In genomic region chr16:48542966-48543365, GRCh38 we compare ENCODE assay signal across 16 cellular contexts.
A peak's percentile ranks its signal among the peaks of the same experiment; 100 is the strongest.
DNase-seq lines count a peak whose midpoint lies in the region; ATAC-seq, FAIRE-seq and TF ChIP-seq lines count a peak whose summit lies in the region.
"Had no signal": no experiment of that assay in that cellular context is flagged by ENCODE, and none has a peak within 500 bp of the region (broad histone marks: within the 10 kb centered on the region; RNA-seq: fewer than 3 reads in every experiment).

No MANE protein-coding gene starts in this region.

- FAIRE-seq in urothelium cell line (lab: Jason Lieb, UNC): no peak
- FAIRE-seq: GM12878 had no signal

- H3K9me3 ChIP-seq in left lung: no peaks in the 10 kb centered on the region
- H3K9me3 ChIP-seq in endodermal cell (ENCODE audit: control insufficient read depth, low read length): no peaks in the 10 kb centered on the region
- H3K9me3 ChIP-seq: Peyer's patch had no signal

- no peaks in the 10 kb centered on the region for H3K27me3 Mint-ChIP-seq in activated naive CD4-positive, alpha-beta T cell treated with anti-CD3 and anti-CD28 coated beads, Interleukin-2, amount 50 U/mL, for 24 hours
- no peaks in the 10 kb centered on the region for H3K27me3 Mint-ChIP-seq in activated T-helper 17 cell treated with anti-CD3 and anti-CD28 coated beads, Interleukin-2, amount 50 U/mL, for 72 hours
- no peaks in the 10 kb centered on the region for H3K27me3 Mint-ChIP-seq in stimulated activated memory B cell treated with anti-CD40 and anti-IgM and Interleukin-4, amounts not matched to agents 10 μg/mL and 1 μg/mL and 100 μg/mL, for 72 hours
- no peaks in the 10 kb centered on the region for H3K27me3 Mint-ChIP-seq in endodermal cell (ENCODE audit: insufficient read depth)
- H3K27me3 Mint-ChIP-seq: CD4-positive, alpha-beta T cell had no signal

- no peak overlapping the region for H3K4me3 Mint-ChIP-seq in activated naive CD4-positive, alpha-beta T cell treated with anti-CD3 and anti-CD28 coated beads, Interleukin-2, amount 50 U/mL, for 24 hours
- H3K4me3 Mint-ChIP-seq in activated T-helper 17 cell treated with anti-CD3 and anti-CD28 coated beads, Interleukin-2, amount 50 U/mL, for 72 hours: no peak overlapping the region
- H3K4me3 Mint-ChIP-seq in stimulated activated memory B cell treated with anti-CD40 and anti-IgM and Interleukin-4, amounts not matched to agents 10 μg/mL and 1 μg/mL and 100 μg/mL, for 72 hours: no peak overlapping the region
- H3K4me3 Mint-ChIP-seq in endodermal cell: no peak overlapping the region
- H3K4me3 Mint-ChIP-seq: CD4-positive, alpha-beta T cell had no signal

- H3K27ac Mint-ChIP-seq in activated naive CD4-positive, alpha-beta T cell treated with anti-CD3 and anti-CD28 coated beads, Interleukin-2, amount 50 U/mL, for 24 hours: peak overlapping the region; percentile 35
- H3K27ac Mint-ChIP-seq in activated T-helper 17 cell treated with anti-CD3 and anti-CD28 coated beads, Interleukin-2, amount 50 U/mL, for 72 hours: peak overlapping the region; percentile 73
- H3K27ac Mint-ChIP-seq in stimulated activated memory B cell treated with anti-CD40 and anti-IgM and Interleukin-4, amounts not matched to agents 10 μg/mL and 1 μg/mL and 100 μg/mL, for 72 hours: peak overlapping the region; percentile 33
- H3K27ac Mint-ChIP-seq in endodermal cell: no peak overlapping the region

- 89 to 93% methylated on average over 3 to 5 of the region's 5 CpGs for WGBS in endodermal cell (ENCODE audit: insufficient coverage in 1 of 2, insufficient read length in 1 of 2), 2 experiments

- no peak for TF ChIP-seq CTCF in left lung (IDR thresholded peaks at IDR 0.05)
- no peak for TF ChIP-seq CTCF in endodermal cell (conservative IDR thresholded peaks at IDR 0.05)

- H3K4me1 Mint-ChIP-seq in activated naive CD4-positive, alpha-beta T cell treated with anti-CD3 and anti-CD28 coated beads, Interleukin-2, amount 50 U/mL, for 24 hours: peaks cover 8% of the 10 kb centered on the region
- peaks cover 8% of the 10 kb centered on the region for H3K4me1 Mint-ChIP-seq in activated T-helper 17 cell treated with anti-CD3 and anti-CD28 coated beads, Interleukin-2, amount 50 U/mL, for 72 hours
- peaks cover 26% of the 10 kb centered on the region for H3K4me1 Mint-ChIP-seq in stimulated activated memory B cell treated with anti-CD40 and anti-IgM and Interleukin-4, amounts not matched to agents 10 μg/mL and 1 μg/mL and 100 μg/mL, for 72 hours
- peaks cover 14% of the 10 kb centered on the region for H3K4me1 Mint-ChIP-seq in endodermal cell

- H3K9me3 Mint-ChIP-seq in activated naive CD4-positive, alpha-beta T cell treated with anti-CD3 and anti-CD28 coated beads, Interleukin-2, amount 50 U/mL, for 24 hours: no peaks in the 10 kb centered on the region
- H3K9me3 Mint-ChIP-seq in activated T-helper 17 cell treated with anti-CD3 and anti-CD28 coated beads, Interleukin-2, amount 50 U/mL, for 72 hours: no peaks in the 10 kb centered on the region
- no peaks in the 10 kb centered on the region for H3K9me3 Mint-ChIP-seq in stimulated activated memory B cell treated with anti-CD40 and anti-IgM and Interleukin-4, amounts not matched to agents 10 μg/mL and 1 μg/mL and 100 μg/mL, for 72 hours
- no peaks in the 10 kb centered on the region for H3K9me3 Mint-ChIP-seq in endodermal cell
- H3K9me3 Mint-ChIP-seq: CD4-positive, alpha-beta T cell had no signal

- H3K27ac ChIP-seq in left lung (no peak overlapping the region), endodermal cell (ENCODE audit: low read depth, low read length) (no peak overlapping the region)
- H3K27ac ChIP-seq: Peyer's patch had no signal

- H3K36me3 ChIP-seq in left lung (peaks cover 0 to 87% of the 10 kb centered on the region in 2 donors), endodermal cell (ENCODE audit: control insufficient read depth, insufficient read depth, low read length) (peaks cover 67% of the 10 kb centered on the region)

- intact Hi-C loops in left lung (cut with DNase I): loop anchor here in 1 of 2 donors (5.0 kb wide), 1 partner anchor 186 kb away; no protein-coding TSS in a partner anchor

- no peak overlapping the region for H3K9ac ChIP-seq in endodermal cell (ENCODE audit: extremely low read depth, low read length, poor library complexity, severe bottlenecking)

- H3K4me3 ChIP-seq in left lung (no peak overlapping the region), endodermal cell (ENCODE audit: low read length) (no peak overlapping the region)
- H3K4me3 ChIP-seq: GM12878, Peyer's patch had no signal

- DNase-seq in activated naive CD4-positive, alpha-beta T cell treated with Interleukin-2 at 50 U/mL for 16 hours: no peak
- peak; percentile 20 to 53 for DNase-seq in left lung
- DNase-seq in urothelium cell line (ENCODE audit: low spot score): no peak
- no peak for DNase-seq in endodermal cell
- DNase-seq: ACHN; CD4-positive, alpha-beta T cell; DMS79; NCI-H1417 treated with DMSO at 0.1 percent for 48 hours; NCI-H2029; NCI-H510A treated with DMSO at 0.1 percent for 48 hours had no signal

- peaks cover 5 to 27% of the 10 kb centered on the region in 2 donors for H3K4me1 ChIP-seq in left lung
- H3K4me1 ChIP-seq in endodermal cell (ENCODE audit: control insufficient read depth, insufficient read depth, low read length): no peaks in the 10 kb centered on the region

- no peak for ATAC-seq in activated T-helper 17 cell treated with anti-CD3 and anti-CD28 coated beads, Interleukin-2, amount 50 U/mL, for 72 hours (replicated peaks)
- no peak for ATAC-seq in left lung
- ATAC-seq in stimulated activated memory B cell treated with anti-CD40 and anti-IgM and Interleukin-4, amounts not matched to agents 10 μg/mL and 1 μg/mL and 100 μg/mL, for 72 hours: no peak
- no peak for ATAC-seq in HG03108 (IDR thresholded peaks at IDR 0.05; ENCODE audit: unreplicated experiment)

- H3K27me3 ChIP-seq in left lung (no peaks in the 10 kb centered on the region), endodermal cell (ENCODE audit: control insufficient read depth, insufficient read depth, low read length, poor library complexity, severe bottlenecking) (no peaks in the 10 kb centered on the region)
- H3K27me3 ChIP-seq: Peyer's patch had no signal

- H3K36me3 Mint-ChIP-seq in activated naive CD4-positive, alpha-beta T cell treated with anti-CD3 and anti-CD28 coated beads, Interleukin-2, amount 50 U/mL, for 24 hours: peaks cover 7% of the 10 kb centered on the region
- H3K36me3 Mint-ChIP-seq in activated T-helper 17 cell treated with anti-CD3 and anti-CD28 coated beads, Interleukin-2, amount 50 U/mL, for 72 hours (ENCODE audit: low read depth): peaks cover 85% of the 10 kb centered on the region
- peaks cover 49% of the 10 kb centered on the region for H3K36me3 Mint-ChIP-seq in stimulated activated memory B cell treated with anti-CD40 and anti-IgM and Interleukin-4, amounts not matched to agents 10 μg/mL and 1 μg/mL and 100 μg/mL, for 72 hours
- H3K36me3 Mint-ChIP-seq in endodermal cell (ENCODE audit: low read depth): peaks cover 49% of the 10 kb centered on the region

Comparison
In these comparisons a context has a peak if more than half of its experiments do, and no peak if none do; other contexts are left out.
1. DNase-seq: peak in left lung (2 of 2); none in activated naive CD4-positive, alpha-beta T cell treated with Interleukin-2 at 50 U/mL for 16 hours (single experiment), urothelium cell line (single experiment) and endodermal cell (single experiment).